ENCODE assay signal across 10 cellular contexts in genomic region chr1:230641346-230641745, GRCh38. TPM values are rescaled to one million over a fixed set of nuclear protein-coding genes. Genes with fewer than 3 reads are reported as not detected.
DNase-seq lines count a peak whose midpoint lies in the region; ATAC-seq and TF ChIP-seq lines count a peak whose summit lies in the region.
"Had no signal": no experiment of that assay in that cellular context is flagged by ENCODE, and none has a peak within 500 bp of the region (broad histone marks: within the 10 kb centered on the region; RNA-seq: fewer than 3 reads in every experiment).

No MANE protein-coding gene starts in this region.

- DNase-seq in activated CD4-positive, alpha-beta T cell treated with anti-CD3 and anti-CD28 coated beads, Interleukin-2, amount 10 ng/mL, durations not matched to agents 24 days and 14 days, result no peak
- DNase-seq in activated CD4-positive, alpha-beta T cell treated with anti-CD3 and anti-CD28 coated beads for 1 hour, result no peak
- DNase-seq in T-cell (no peak), fibroblast of villous mesenchyme (ENCODE audit: low read depth) (peak; percentile 16), LoVo (ENCODE audit: low spot score) (no peak)
- DNase-seq in stimulated activated effector memory CD8-positive, alpha-beta T cell treated with anti-CD3 and anti-CD28 coated beads, Interleukin-12 subunit alpha, Interleukin-12 subunit beta, amount 100 ng/mL, for 72 hours (ENCODE audit: low spot score in 2 of 2), result no peak
- DNase-seq: colonic mucosa, NCI-H748 treated with DMSO at 0.1 percent for 48 hours had no signal

- H3K36me3 Mint-ChIP-seq in activated CD4-positive, alpha-beta T cell treated with anti-CD3 and anti-CD28 coated beads, Interleukin-2, amount 10 ng/mL, durations not matched to agents 24 days and 14 days (ENCODE audit: low read depth), result peaks cover 13% of the 10 kb centered on the region
- H3K36me3 Mint-ChIP-seq in T-cell, result peaks cover 9% of the 10 kb centered on the region
- peaks cover 20% of the 10 kb centered on the region for H3K36me3 Mint-ChIP-seq in stimulated activated effector memory CD8-positive, alpha-beta T cell treated with anti-CD3 and anti-CD28 coated beads, Interleukin-12 subunit alpha, Interleukin-12 subunit beta, amount 100 ng/mL, for 72 hours

- H3K4me3 ChIP-seq in fibroblast of villous mesenchyme (ENCODE audit: low read depth, low read length), result peak overlapping the region; percentile 58

- no peaks in the 10 kb centered on the region for H3K9me3 Mint-ChIP-seq in activated CD4-positive, alpha-beta T cell treated with anti-CD3 and anti-CD28 coated beads, Interleukin-2, amount 10 ng/mL, durations not matched to agents 24 days and 14 days
- H3K9me3 Mint-ChIP-seq in T-cell, result no peaks in the 10 kb centered on the region
- H3K9me3 Mint-ChIP-seq in stimulated activated effector memory CD8-positive, alpha-beta T cell treated with anti-CD3 and anti-CD28 coated beads, Interleukin-12 subunit alpha, Interleukin-12 subunit beta, amount 100 ng/mL, for 72 hours, result no peaks in the 10 kb centered on the region

- H3K4me1 Mint-ChIP-seq in activated CD4-positive, alpha-beta T cell treated with anti-CD3 and anti-CD28 coated beads, Interleukin-2, amount 10 ng/mL, durations not matched to agents 24 days and 14 days, result peaks cover 32% of the 10 kb centered on the region
- H3K4me1 Mint-ChIP-seq in T-cell, result peaks cover 40 to 49% (median 44%) of the 10 kb centered on the region in 3 donors
- peaks cover 50% of the 10 kb centered on the region for H3K4me1 Mint-ChIP-seq in stimulated activated effector memory CD8-positive, alpha-beta T cell treated with anti-CD3 and anti-CD28 coated beads, Interleukin-12 subunit alpha, Interleukin-12 subunit beta, amount 100 ng/mL, for 72 hours

- peaks cover 25% of the 10 kb centered on the region for H3K27me3 Mint-ChIP-seq in activated CD4-positive, alpha-beta T cell treated with anti-CD3 and anti-CD28 coated beads, Interleukin-2, amount 10 ng/mL, durations not matched to agents 24 days and 14 days
- H3K27me3 Mint-ChIP-seq in T-cell, result peaks cover 21 to 26% of the 10 kb centered on the region in 2 donors

- POLR2A ChIA-PET in T-cell (lab: Charles Lee), result no interaction called here

- no peak for TF ChIP-seq CTCF in fibroblast of villous mesenchyme (IDR thresholded peaks at IDR 0.05; ENCODE audit: insufficient read depth, low read depth, low read length)

- H3K4me3 Mint-ChIP-seq in activated CD4-positive, alpha-beta T cell treated with anti-CD3 and anti-CD28 coated beads, Interleukin-2, amount 10 ng/mL, durations not matched to agents 24 days and 14 days, result peak overlapping the region; percentile 96
- peak overlapping the region in 2 of 3 donors; percentile 29 to 97 for H3K4me3 Mint-ChIP-seq in T-cell
- H3K4me3 Mint-ChIP-seq in stimulated activated effector memory CD8-positive, alpha-beta T cell treated with anti-CD3 and anti-CD28 coated beads, Interleukin-12 subunit alpha, Interleukin-12 subunit beta, amount 100 ng/mL, for 72 hours, result peak overlapping the region; percentile 97

- CTCF ChIA-PET in T-cell (lab: Charles Lee), result interaction anchor here in 1 of 2 donors (0.6 to 0.7 kb wide), 2 partner anchors 257 to 694 kb away, joined by 4 to 5 read pairs; no protein-coding TSS in a partner anchor

- intact Hi-C loops in activated CD4-positive, alpha-beta T cell treated with anti-CD3 and anti-CD28 coated beads, Interleukin-2, amount 10 ng/mL, durations not matched to agents 24 days and 14 days (cut with micrococcal nuclease), result loop anchor here (5.0 to 10.0 kb wide), 3 partner anchors 403 to 1014 kb away; partner anchors contain the start of genes FAM89A, TAF5L and URB2

- no peak overlapping the region for H3K27ac Mint-ChIP-seq in activated CD4-positive, alpha-beta T cell treated with anti-CD3 and anti-CD28 coated beads, Interleukin-2, amount 10 ng/mL, durations not matched to agents 24 days and 14 days
- no peak overlapping the region for H3K27ac Mint-ChIP-seq in T-cell
- H3K27ac Mint-ChIP-seq in stimulated activated effector memory CD8-positive, alpha-beta T cell treated with anti-CD3 and anti-CD28 coated beads, Interleukin-12 subunit alpha, Interleukin-12 subunit beta, amount 100 ng/mL, for 72 hours, result no peak overlapping the region

- ATAC-seq in T-cell (replicated peaks in 1 of 4), result no peak
- no peak for ATAC-seq in stimulated activated effector memory CD8-positive, alpha-beta T cell treated with anti-CD3 and anti-CD28 coated beads, Interleukin-12 subunit alpha, Interleukin-12 subunit beta, amount 100 ng/mL, for 72 hours
- no peak for ATAC-seq in GM21423 (IDR thresholded peaks at IDR 0.05; ENCODE audit: unreplicated experiment)
- no peak for ATAC-seq in GM18511 (IDR thresholded peaks at IDR 0.05; ENCODE audit: unreplicated experiment)

RNA-seq across cellular contexts. Expression of gene COG2, which starts 0.9 kb away (rescaled TPM):
- total RNA-seq in activated CD4-positive, alpha-beta T cell treated with anti-CD3 and anti-CD28 coated beads, Interleukin-2, amount 10 ng/mL, durations not matched to agents 24 days and 14 days, result 44.1 and 47.4 TPM in 2 replicates
- total RNA-seq in T-cell (10 to 100 TPM; 30.5 to 38.6 (median 37.1) TPM), fibroblast of villous mesenchyme (20.6 and 21.6 TPM in 2 replicates)
